In genomic region chr5:2608391-2608790, GRCh38 we compare ENCODE assay signal across 3 cellular contexts.
"Had no signal": no experiment of that assay in that cellular context is flagged by ENCODE, and none has a peak within 500 bp of the region (broad histone marks: within the 10 kb centered on the region; RNA-seq: fewer than 3 reads in every experiment).

No MANE protein-coding gene starts in this region.

- DNase-seq: GDM1, GF-D8 had no signal

- H3K4me3 ChIP-seq: GM12878 had no signal

- ATAC-seq: GM12878 had no signal
